Comparison of ENCODE assay signal across 9 cellular contexts in genomic region chr2:156456616-156457015, GRCh38. TPM values are rescaled to one million over a fixed set of nuclear protein-coding genes. Genes with fewer than 3 reads are reported as not detected.
DNase-seq lines count a peak whose midpoint lies in the region; ATAC-seq and TF ChIP-seq lines count a peak whose summit lies in the region.
"Had no signal": no experiment of that assay in that cellular context is flagged by ENCODE, and none has a peak within 500 bp of the region (broad histone marks: within the 10 kb centered on the region; RNA-seq: fewer than 3 reads in every experiment).

No MANE protein-coding gene starts in this region.

- no peaks in the 10 kb centered on the region for H3K79me1 ChIP-seq in H9 (ENCODE audit: insufficient read depth, low read depth, low read length, poor library complexity, severe bottlenecking)

- H3K27ac ChIP-seq in H9 (ENCODE audit: insufficient read length, low read depth, low read length): no peak overlapping the region
- H3K27ac ChIP-seq: adrenal gland had no signal

- no peak overlapping the region for H3K9ac ChIP-seq in H9 (ENCODE audit: extremely low read depth, insufficient read length, low read length)

- H2AK5ac ChIP-seq in H9 (ENCODE audit: insufficient read length, low read length): no peak overlapping the region

- no peak overlapping the region for H3K56ac ChIP-seq in H9 (ENCODE audit: insufficient read length, low read depth, low read length)

- peaks cover 1% of the 10 kb centered on the region; the same call in 1 of the 2 replicates for H3K79me2 ChIP-seq in H9 (ENCODE audit: insufficient read depth, low read length)

- H3K4me1 Mint-ChIP-seq in H9: peaks cover 8 to 19% of the 10 kb centered on the region in 2 experiments
- peaks cover 55% of the 10 kb centered on the region for H3K4me1 Mint-ChIP-seq in stimulated activated effector memory CD8-positive, alpha-beta T cell treated with anti-CD3 and anti-CD28 coated beads, Interleukin-12 subunit alpha, Interleukin-12 subunit beta, amount 100 ng/mL, for 72 hours

- peaks cover 19 to 24% (median 21%) of the 10 kb centered on the region in 3 experiments for H3K36me3 Mint-ChIP-seq in H9 (ENCODE audit: insufficient read depth in 1 of 3, low read depth in 3 of 3)
- H3K36me3 Mint-ChIP-seq in stimulated activated effector memory CD8-positive, alpha-beta T cell treated with anti-CD3 and anti-CD28 coated beads, Interleukin-12 subunit alpha, Interleukin-12 subunit beta, amount 100 ng/mL, for 72 hours: no peaks in the 10 kb centered on the region

- peak; percentile 82 for ATAC-seq in GM18909 (IDR thresholded peaks at IDR 0.05; ENCODE audit: poor library complexity, unreplicated experiment)
- peak; percentile 62 for ATAC-seq in HG03565 (IDR thresholded peaks at IDR 0.05; ENCODE audit: unreplicated experiment)
- no peak for ATAC-seq in stimulated activated effector memory CD8-positive, alpha-beta T cell treated with anti-CD3 and anti-CD28 coated beads, Interleukin-12 subunit alpha, Interleukin-12 subunit beta, amount 100 ng/mL, for 72 hours
- ATAC-seq in HG03135 (IDR thresholded peaks at IDR 0.05; ENCODE audit: unreplicated experiment): no peak

- H2BK5ac ChIP-seq in H9 (ENCODE audit: insufficient read length, low read length): no peak overlapping the region

- H3K14ac ChIP-seq in H9 (ENCODE audit: insufficient read depth, low read length): no peak overlapping the region

- H3K4me2 ChIP-seq in H9 (ENCODE audit: insufficient read depth, insufficient read length, low read length): no peak overlapping the region

- H3K27ac Mint-ChIP-seq in H9: peak overlapping the region in 2 of 3 experiments; percentile 24 to 47; a peak in 1 of 7 replicates
- H3K27ac Mint-ChIP-seq in stimulated activated effector memory CD8-positive, alpha-beta T cell treated with anti-CD3 and anti-CD28 coated beads, Interleukin-12 subunit alpha, Interleukin-12 subunit beta, amount 100 ng/mL, for 72 hours: peak overlapping the region; percentile 41

- no peak overlapping the region for H4K5ac ChIP-seq in H9 (ENCODE audit: insufficient read length, low read depth, low read length)

- in situ Hi-C loops in GM13977 (cut with MboI; ENCODE audit: low pct_unique_long_range_greater_than_20kb, low sequenced_read_pairs, unreplicated experiment): no loop called here

- DNase-seq in H9: no peak
- DNase-seq in stimulated activated effector memory CD8-positive, alpha-beta T cell treated with anti-CD3 and anti-CD28 coated beads, Interleukin-12 subunit alpha, Interleukin-12 subunit beta, amount 100 ng/mL, for 72 hours (ENCODE audit: low spot score in 2 of 2): no peak
- no peak for DNase-seq in activated naive CD4-positive, alpha-beta T cell treated with Interleukin-2 at 50 U/mL for 16 hours
- DNase-seq in GM13977 (ENCODE audit: low spot score): no peak
- DNase-seq: adrenal gland, T1000 had no signal

- H3K4me1 ChIP-seq in H9 (ENCODE audit: insufficient read depth, low read length): no peaks in the 10 kb centered on the region

- H3K23me2 ChIP-seq in H9 (ENCODE audit: insufficient read length, low read depth, low read length, poor library complexity, severe bottlenecking): no peaks in the 10 kb centered on the region

- H4K8ac ChIP-seq in H9 (replicated peaks; ENCODE audit: insufficient read length, low read depth, low read length): no peak overlapping the region

- no peak overlapping the region for H2AFZ ChIP-seq in H9 (ENCODE audit: low read length)

- no CpG with 5 or more reads among the region's 3 CpGs for WGBS in H9 (ENCODE audit: extremely low coverage, insufficient read length, low lambda C conversion rate)

- H2BK12ac ChIP-seq in H9 (ENCODE audit: insufficient read length, low read depth, low read length): no peak overlapping the region

- H3K4ac ChIP-seq in H9 (ENCODE audit: low read depth, low read length): no peak overlapping the region

- no peak overlapping the region for H4K91ac ChIP-seq in H9 (ENCODE audit: insufficient read length, low read depth, low read length)

- H3K9me3 ChIP-seq in H9 (ENCODE audit: control insufficient read depth, low read depth, low read length): no peaks in the 10 kb centered on the region
- H3K9me3 ChIP-seq: adrenal gland had no signal

- H3K9me3 Mint-ChIP-seq in H9: peaks cover 16 to 20% of the 10 kb centered on the region in 2 experiments; a peak in 4 of 5 replicates
- peaks cover 4% of the 10 kb centered on the region for H3K9me3 Mint-ChIP-seq in stimulated activated effector memory CD8-positive, alpha-beta T cell treated with anti-CD3 and anti-CD28 coated beads, Interleukin-12 subunit alpha, Interleukin-12 subunit beta, amount 100 ng/mL, for 72 hours

- no peak overlapping the region for H3T11ph ChIP-seq in H9 (ENCODE audit: low read length)

- H2BK15ac ChIP-seq in H9 (ENCODE audit: low read depth, low read length): no peak overlapping the region

- H3K27me3 Mint-ChIP-seq in H9 (ENCODE audit: low read depth): no peaks in the 10 kb centered on the region

- H3K23ac ChIP-seq in H9 (ENCODE audit: insufficient read length, low read depth, low read length): no peak overlapping the region

- TF ChIP-seq CTCF in H9 (conservative IDR thresholded peaks at IDR 0.05): no peak
- TF ChIP-seq CTCF in GM13977 (IDR thresholded peaks at IDR 0.05; ENCODE audit: extremely low read depth, insufficient read depth, missing control alignments): no peak

- no peak overlapping the region for H2BK20ac ChIP-seq in H9 (ENCODE audit: low read depth, low read length, poor library complexity, severe bottlenecking)

- H4K20me1 ChIP-seq in H9 (ENCODE audit: control insufficient read depth, insufficient read depth, insufficient read length): no peaks in the 10 kb centered on the region

- no peaks in the 10 kb centered on the region for H3K27me3 ChIP-seq in H9 (ENCODE audit: insufficient read depth, low read length)
- H3K27me3 ChIP-seq: adrenal gland had no signal

- no peak overlapping the region for H2BK120ac ChIP-seq in H9 (ENCODE audit: low read depth, low read length, poor library complexity, severe bottlenecking)

- no peak overlapping the region for H3K18ac ChIP-seq in H9 (ENCODE audit: insufficient read length, low read depth, low read length)

- no peak overlapping the region for H3K4me3 Mint-ChIP-seq in H9
- H3K4me3 Mint-ChIP-seq in stimulated activated effector memory CD8-positive, alpha-beta T cell treated with anti-CD3 and anti-CD28 coated beads, Interleukin-12 subunit alpha, Interleukin-12 subunit beta, amount 100 ng/mL, for 72 hours: no peak overlapping the region

RNA-seq across cellular contexts. Expression of gene GPD2, which starts 20.4 kb away (rescaled TPM):
- total RNA-seq in H9 (2021): 46.0 and 46.3 TPM in 2 replicates

Comparison
In these comparisons a context has a peak if more than half of its experiments do, and no peak if none do; other contexts are left out.
1. ATAC-seq: peak in GM18909 (single experiment) and HG03565 (single experiment); none in stimulated activated effector memory CD8-positive, alpha-beta T cell treated with anti-CD3 and anti-CD28 coated beads, Interleukin-12 subunit alpha, Interleukin-12 subunit beta, amount 100 ng/mL, for 72 hours (single experiment) and HG03135 (single experiment).